8 cellular contexts compared by ENCODE assay signal in the genomic region with DNA sequence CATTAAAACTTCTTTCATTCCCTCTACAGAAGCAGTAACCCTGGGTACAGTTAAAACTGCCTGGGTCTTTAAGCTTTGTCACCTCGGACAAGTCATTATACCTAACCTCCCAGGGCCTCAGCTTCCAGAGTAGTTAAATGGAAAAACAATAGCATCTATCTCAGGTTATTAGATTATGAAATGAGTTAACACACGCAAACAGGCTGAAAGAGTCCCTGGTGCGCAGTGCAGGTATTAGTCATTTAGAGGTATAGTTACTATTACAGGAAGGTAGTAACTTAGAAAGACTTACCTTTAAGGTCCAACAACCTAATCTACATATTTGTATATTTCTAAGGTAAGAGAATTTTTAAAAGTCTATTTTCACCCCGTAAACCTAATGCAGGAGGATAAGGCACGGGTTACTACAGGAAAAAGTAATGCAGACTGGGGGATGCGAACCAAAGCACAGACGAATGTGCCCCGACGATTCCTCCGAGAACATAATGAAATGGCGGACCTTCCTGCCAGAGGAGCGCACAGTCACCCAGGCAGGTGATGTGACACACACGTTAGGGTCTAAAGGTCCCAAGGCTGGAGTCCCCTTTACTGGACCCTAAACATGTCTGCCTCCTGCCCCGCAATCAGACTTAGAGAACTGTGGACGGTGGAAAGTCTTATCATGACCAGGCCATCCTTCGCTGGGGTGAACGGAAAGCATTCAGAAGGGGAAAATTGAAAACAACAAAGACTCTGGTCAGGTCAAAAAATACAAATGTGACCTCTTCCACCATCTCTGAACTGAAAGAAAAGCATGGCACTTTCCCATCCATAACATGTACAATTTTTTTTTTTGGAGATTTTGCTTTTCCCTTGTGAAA. TPM values are rescaled to one million over a fixed set of nuclear protein-coding genes. Genes with fewer than 3 reads are reported as not detected.
A peak's percentile ranks its signal among the peaks of the same experiment; 100 is the strongest.
DNase-seq lines count a peak whose midpoint lies in the region; ATAC-seq and TF ChIP-seq lines count a peak whose summit lies in the region.

No MANE protein-coding gene starts in this region.

- H3K4me1 ChIP-seq in SJSA1 (replicated peaks) (peaks cover 31% of the 10 kb centered on the region), mesenchymal stem cell (ENCODE audit: control insufficient read depth, insufficient read depth, low read depth, low read length) (peaks cover 3% of the 10 kb centered on the region), suprapubic skin (peaks cover 53% of the 10 kb centered on the region)

- WGBS in mesenchymal stem cell = 1% methylated on average over 14 of the region's 17 CpGs
- WGBS in suprapubic skin = 3% methylated on average over 17 of the region's 17 CpGs

- peak overlapping the region; percentile 95 for H3K4me2 ChIP-seq in mesenchymal stem cell (ENCODE audit: low read length, poor library complexity, severe bottlenecking)

- H3K36me3 ChIP-seq in SJSA1 = peaks cover 38% of the 10 kb centered on the region
- peaks cover 0 to 4% of the 10 kb centered on the region in 2 experiments for H3K36me3 ChIP-seq in mesenchymal stem cell (ENCODE audit: control insufficient read depth in 1 of 2, insufficient read depth in 2 of 2, low read depth in 1 of 2, low read length in 2 of 2)
- H3K36me3 ChIP-seq in suprapubic skin = no peaks in the 10 kb centered on the region

- ATAC-seq in HG02763 (IDR thresholded peaks at IDR 0.05; ENCODE audit: unreplicated experiment) = no peak

- H2BK12ac ChIP-seq in mesenchymal stem cell (ENCODE audit: low read length in 2 of 2) = peak overlapping the region in 1 of 2 experiments; percentile 39

- no peak overlapping the region for H2BK15ac ChIP-seq in mesenchymal stem cell (ENCODE audit: low read depth, poor library complexity, severe bottlenecking)

- peak overlapping the region; percentile 93 for H3K4me3 ChIP-seq in SJSA1
- peak overlapping the region; percentile 74 to 95 for H3K4me3 ChIP-seq in mesenchymal stem cell (ENCODE audit: insufficient read depth in 1 of 2, low read depth in 1 of 2, low read length in 2 of 2)
- peak overlapping the region; percentile 94 for H3K4me3 ChIP-seq in suprapubic skin

- no peak for TF ChIP-seq CTCF in suprapubic skin (IDR thresholded peaks at IDR 0.05)

- H2AFZ ChIP-seq in mesenchymal stem cell (ENCODE audit: low read depth, low read length) = no peak overlapping the region

- H3K9ac ChIP-seq in mesenchymal stem cell (ENCODE audit: low read length) = peak overlapping the region; percentile 96

- no peak overlapping the region for H4K91ac ChIP-seq in mesenchymal stem cell (ENCODE audit: low read length)

- no peak overlapping the region for H2BK120ac ChIP-seq in mesenchymal stem cell (ENCODE audit: low read depth, low read length)

- no peaks in the 10 kb centered on the region for H3K9me3 ChIP-seq in SJSA1 (replicated peaks)
- H3K9me3 ChIP-seq in mesenchymal stem cell (ENCODE audit: control insufficient read depth, low read length) = no peaks in the 10 kb centered on the region
- H3K9me3 ChIP-seq in suprapubic skin = no peaks in the 10 kb centered on the region

- H3K27ac ChIP-seq in SJSA1 (peak overlapping the region; percentile 81), mesenchymal stem cell (ENCODE audit: low read length, poor library complexity, severe bottlenecking) (peak overlapping the region; percentile 72), suprapubic skin (peak overlapping the region; percentile 99)

- no peak overlapping the region for H2AK5ac ChIP-seq in mesenchymal stem cell (ENCODE audit: low read length, severe bottlenecking)

- H2BK5ac ChIP-seq in mesenchymal stem cell (ENCODE audit: low read depth, low read length, poor library complexity, severe bottlenecking) = peak overlapping the region; percentile 3

- DNase-seq in NCI-H1092 (lab: John Stamatoyannopoulos, UW) (peak; percentile 5), NCI-H1092 treated with DMSO at 0.1 percent for 48 hours (lab: John Stamatoyannopoulos, UW) (no peak), SJSA1 (ENCODE audit: low read depth in 1 of 2, low spot score in 2 of 2) (peak in 1 of 2 experiments; percentile 46), mesenchymal stem cell (peak; percentile 34), suprapubic skin (ENCODE audit: low spot score in 2 of 2) (peak in 1 of 2 donors; percentile 56), occipital lobe (lab: John Stamatoyannopoulos, UW) (no peak)
- DNase-seq in central memory CD4-positive, alpha-beta T cell = peak; percentile 17

- peak overlapping the region in 1 of 2 experiments; percentile 95 for H3K14ac ChIP-seq in mesenchymal stem cell (ENCODE audit: low read length in 2 of 2)

- no peak overlapping the region for H3K18ac ChIP-seq in mesenchymal stem cell (ENCODE audit: low read depth in 1 of 2, low read length in 2 of 2)

- peaks cover 2% of the 10 kb centered on the region for H3K79me1 ChIP-seq in mesenchymal stem cell (replicated peaks; ENCODE audit: low read length, poor library complexity, severe bottlenecking)

- TF ChIP-seq EP300 in suprapubic skin (IDR thresholded peaks at IDR 0.05) = no peak

- no peak for TF ChIP-seq POLR2A in suprapubic skin (IDR thresholded peaks at IDR 0.05)

- H3K4ac ChIP-seq in mesenchymal stem cell (ENCODE audit: low read depth in 1 of 2, low read length in 2 of 2) = peak overlapping the region; percentile 29 to 60

- H3K27me3 ChIP-seq in SJSA1 (replicated peaks) (no peaks in the 10 kb centered on the region), mesenchymal stem cell (ENCODE audit: control insufficient read depth in 1 of 2, insufficient read depth in 1 of 2, low read length in 2 of 2) (no peaks in the 10 kb centered on the region), suprapubic skin (no peaks in the 10 kb centered on the region)

- H3K23ac ChIP-seq in mesenchymal stem cell (ENCODE audit: low read length in 2 of 2) = peak overlapping the region in 1 of 2 experiments; percentile 81

- no peak overlapping the region for H4K8ac ChIP-seq in mesenchymal stem cell (ENCODE audit: low read length)

RNA-seq across cellular contexts. Expression of gene NAP1L4, which starts 1.3 kb away (rescaled TPM):
- total RNA-seq in SJSA1 (2014; rRNA removed; shearing (Covaris generic)) = 186 and 214 TPM in 2 replicates
- 67.4 TPM for polyA plus RNA-seq in mesenchymal stem cell (2013, experiment 1 of 2)
- 68.8 TPM for polyA plus RNA-seq in mesenchymal stem cell (2013, experiment 2 of 2)
- total RNA-seq in suprapubic skin = 100 to 1,000 TPM in 2 of 4 donors, 10 to 100 TPM in 2; 70.7 to 150 (median 97.5) TPM
- 207 TPM for total RNA-seq in occipital lobe

Comparison
In these comparisons a context has a peak if more than half of its experiments do, and no peak if none do; other contexts are left out.
1. DNase-seq: peak in NCI-H1092 (single experiment), central memory CD4-positive, alpha-beta T cell (single experiment) and mesenchymal stem cell (single experiment); none in NCI-H1092 treated with DMSO at 0.1 percent for 48 hours (single experiment) and occipital lobe (single experiment).
2. Peak in every context shown above with its lines, with median percentiles within 50 percentile points of each other: H3K27ac ChIP-seq and H3K4me3 ChIP-seq.